22 cellular contexts compared by ENCODE assay signal in genomic region chr2:176281267-176281666, GRCh38. TPM values are rescaled to one million over a fixed set of nuclear protein-coding genes. Genes with fewer than 3 reads are reported as not detected.
DNase-seq lines count a peak whose midpoint lies in the region; ATAC-seq and TF ChIP-seq lines count a peak whose summit lies in the region.
"Had no signal": no experiment of that assay in that cellular context is flagged by ENCODE, and none has a peak within 500 bp of the region (broad histone marks: within the 10 kb centered on the region; RNA-seq: fewer than 3 reads in every experiment).

No MANE protein-coding gene starts in this region.

- H3K4me3 ChIP-seq in fibroblast of mammary gland (ENCODE audit: control insufficient read depth, low read depth, low read length) = no peak overlapping the region
- H3K4me3 ChIP-seq: A549, adrenal gland, colonic mucosa, esophagus squamous epithelium, right lobe of liver, upper lobe of left lung had no signal

- no peak overlapping the region for H3K4me3 Mint-ChIP-seq in activated naive CD4-positive, alpha-beta T cell treated with anti-CD3 and anti-CD28 coated beads, Interleukin-2, amount 10 ng/mL, durations not matched to agents 7 days and 5 days
- H3K4me3 Mint-ChIP-seq: neural crest cell, WTC11 had no signal

- H3K36me3 Mint-ChIP-seq in activated naive CD4-positive, alpha-beta T cell treated with anti-CD3 and anti-CD28 coated beads, Interleukin-2, amount 50 U/mL, for 72 hours = peaks cover under 1 to 13% of the 10 kb centered on the region in 2 donors
- H3K36me3 Mint-ChIP-seq in activated naive CD4-positive, alpha-beta T cell treated with anti-CD3 and anti-CD28 coated beads, Interleukin-2, amount 10 ng/mL, durations not matched to agents 7 days and 5 days = peaks cover 3% of the 10 kb centered on the region
- H3K36me3 Mint-ChIP-seq: WTC11 had no signal

- H3K27ac Mint-ChIP-seq in activated naive CD4-positive, alpha-beta T cell treated with anti-CD3 and anti-CD28 coated beads, Interleukin-2, amount 50 U/mL, for 72 hours = no peak overlapping the region
- H3K27ac Mint-ChIP-seq in activated naive CD4-positive, alpha-beta T cell treated with anti-CD3 and anti-CD28 coated beads, Interleukin-2, amount 10 ng/mL, durations not matched to agents 7 days and 5 days = no peak overlapping the region
- H3K27ac Mint-ChIP-seq: WTC11 had no signal

- peak; percentile 35 to 70 for ATAC-seq in activated naive CD4-positive, alpha-beta T cell treated with anti-CD3 and anti-CD28 coated beads, Interleukin-2, amount 50 U/mL, for 72 hours
- no peak for ATAC-seq in HG03025 (IDR thresholded peaks at IDR 0.05; ENCODE audit: low FRiP score, unreplicated experiment)
- ATAC-seq: A549, HepG2, right lobe of liver, WTC11 had no signal

- TF ChIP-seq CTCF in fibroblast of mammary gland (conservative IDR thresholded peaks at IDR 0.05; ENCODE audit: control insufficient read depth, insufficient read depth, low read depth, low read length) = no peak

- peaks cover 26% of the 10 kb centered on the region for H3K4me1 Mint-ChIP-seq in activated naive CD4-positive, alpha-beta T cell treated with anti-CD3 and anti-CD28 coated beads, Interleukin-2, amount 10 ng/mL, durations not matched to agents 7 days and 5 days
- H3K4me1 Mint-ChIP-seq: neural crest cell had no signal

- in situ Hi-C loops in SK-MEL-5 (cut with HindIII; ENCODE audit: low pct_unique_long_range_greater_than_20kb, low sequenced_read_pairs) = no loop called here

- CTCF ChIA-PET in activated naive CD4-positive, alpha-beta T cell treated with anti-CD3 and anti-CD28 coated beads, Interleukin-2, amount 10 ng/mL, durations not matched to agents 7 days and 5 days (lab: Charles Lee) = no interaction called here

- no peaks in the 10 kb centered on the region for H3K27me3 Mint-ChIP-seq in activated naive CD4-positive, alpha-beta T cell treated with anti-CD3 and anti-CD28 coated beads, Interleukin-2, amount 10 ng/mL, durations not matched to agents 7 days and 5 days

- DNase-seq in activated naive CD4-positive, alpha-beta T cell treated with anti-CD3 and anti-CD28 coated beads, Interleukin-2, amount 50 U/mL, for 72 hours (ENCODE audit: low spot score in 2 of 2) = no peak
- DNase-seq in activated naive CD4-positive, alpha-beta T cell treated with anti-CD3 and anti-CD28 coated beads, Interleukin-2, amount 10 ng/mL, durations not matched to agents 7 days and 5 days = no peak
- DNase-seq in SK-MEL-5 (ENCODE audit: low read depth, low spot score) (peak; percentile 36), fibroblast of mammary gland (ENCODE audit: low read depth) (peak; percentile 89), stromal cell of bone marrow (ENCODE audit: low read depth) (peak; percentile 33), amygdala (lab: John Stamatoyannopoulos, UW) (no peak), NCI-H510A treated with DMSO at 0.1 percent for 48 hours (lab: John Stamatoyannopoulos, UW) (no peak)
- DNase-seq: activated CD8-positive, alpha-beta memory T cell treated with anti-CD3 and anti-CD28 coated beads, Interleukin-2, amount 50 U/mL, for 4 hours; adrenal gland; colonic mucosa; COR-L47; esophagus squamous epithelium; GF-D8; NCI-H1417; right lobe of liver; stimulated activated CD4-positive, alpha-beta T cell treated with anti-CD3 and anti-CD28 coated beads, Interleukin-2, amount 100 ng/mL, for 48 hours; upper lobe of left lung had no signal

- no peaks in the 10 kb centered on the region for H3K9me3 Mint-ChIP-seq in activated naive CD4-positive, alpha-beta T cell treated with anti-CD3 and anti-CD28 coated beads, Interleukin-2, amount 50 U/mL, for 72 hours
- H3K9me3 Mint-ChIP-seq in activated naive CD4-positive, alpha-beta T cell treated with anti-CD3 and anti-CD28 coated beads, Interleukin-2, amount 10 ng/mL, durations not matched to agents 7 days and 5 days = no peaks in the 10 kb centered on the region
- H3K9me3 Mint-ChIP-seq: neural crest cell, WTC11 had no signal

RNA-seq across cellular contexts. Expression of gene MTX2, which starts 12.0 kb away (rescaled TPM):
- total RNA-seq in activated naive CD4-positive, alpha-beta T cell treated with anti-CD3 and anti-CD28 coated beads, Interleukin-2, amount 50 U/mL, for 72 hours = 10 to 100 TPM; 24.8 to 28.2 TPM
- total RNA-seq in SK-MEL-5 (2014; rRNA removed; shearing (Covaris generic)) = 85.3 and 86.0 TPM in 2 replicates
- polyA plus RNA-seq in SK-MEL-5 (2015; cell fraction: cytosol; rRNA removed) = 44.9 and 50.0 TPM in 2 replicates
- 36.1 and 42.0 TPM in 2 replicates for polyA plus RNA-seq in SK-MEL-5 (2015; cell fraction: nucleus; rRNA removed)

Comparison
In these comparisons a context has a peak if more than half of its experiments do, and no peak if none do; other contexts are left out.
1. DNase-seq: peak in SK-MEL-5 (single experiment), fibroblast of mammary gland (single experiment) and stromal cell of bone marrow (single experiment); none in activated naive CD4-positive, alpha-beta T cell treated with anti-CD3 and anti-CD28 coated beads, Interleukin-2, amount 50 U/mL, for 72 hours (0 of 2), activated naive CD4-positive, alpha-beta T cell treated with anti-CD3 and anti-CD28 coated beads, Interleukin-2, amount 10 ng/mL, durations not matched to agents 7 days and 5 days (single experiment), amygdala (0 of 56) and NCI-H510A treated with DMSO at 0.1 percent for 48 hours (single experiment).